In the genomic region with DNA sequence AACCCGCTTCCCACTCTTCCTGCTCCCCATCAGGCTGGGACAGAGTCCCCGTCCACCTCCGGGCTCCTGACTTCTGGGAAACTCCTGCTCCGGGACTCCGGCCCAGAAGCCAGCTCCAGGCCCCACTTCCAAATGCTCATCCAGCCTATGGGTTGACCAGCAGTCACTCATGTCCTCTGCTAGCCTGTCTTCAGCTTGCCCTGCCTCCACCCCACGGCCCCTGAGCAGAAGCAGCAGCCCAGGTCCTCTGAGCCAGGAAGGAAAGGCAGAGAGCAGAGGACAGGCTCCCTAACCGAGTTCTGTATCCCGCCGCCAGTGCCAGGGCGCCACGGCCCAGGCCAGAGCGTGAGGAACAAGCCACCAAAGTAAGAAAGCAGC, we compare ENCODE assay signal across 17 cellular contexts.
DNase-seq lines count a peak whose midpoint lies in the region; TF ChIP-seq lines count a peak whose summit lies in the region.
"Had no signal": no experiment of that assay in that cellular context is flagged by ENCODE, and none has a peak within 500 bp of the region (broad histone marks: within the 10 kb centered on the region; RNA-seq: fewer than 3 reads in every experiment).

No MANE protein-coding gene starts in this region.

- H3K9me3 Mint-ChIP-seq in chondrocyte (ENCODE audit: low read depth) = no peaks in the 10 kb centered on the region
- H3K9me3 Mint-ChIP-seq in mesothelial cell of epicardium = peaks cover 2% of the 10 kb centered on the region
- H3K9me3 Mint-ChIP-seq in type B pancreatic cell = no peaks in the 10 kb centered on the region
- H3K9me3 Mint-ChIP-seq: CD8-positive, alpha-beta T cell had no signal

- DNase-seq in activated effector memory CD4-positive, alpha-beta T cell treated with anti-CD3 and anti-CD28 coated beads, Interleukin-2, amount 50 U/mL, for 16 hours = peak; percentile 50
- DNase-seq in activated effector memory CD4-positive, alpha-beta T cell treated with Interleukin-2 at 50 U/mL for 16 hours = no peak
- DNase-seq in chondrocyte (ENCODE audit: low spot score) (peak; percentile 78), mesothelial cell of epicardium (ENCODE audit: low spot score in 2 of 2, unreplicated experiment in 2 of 2) (no peak), posterior vena cava (ENCODE audit: low spot score) (peak; percentile 80), type B pancreatic cell (ENCODE audit: extremely low spot score, unreplicated experiment) (no peak), NCI-H1694 (lab: John Stamatoyannopoulos, UW) (no peak), occipital lobe (lab: John Stamatoyannopoulos, UW) (no peak)
- DNase-seq: BE2C; CD8-positive, alpha-beta T cell; DMS79 treated with DMSO at 0.1 percent for 48 hours; KG1; NCI-H1436; NCI-H2081; NCI-H510A treated with DMSO at 0.1 percent for 48 hours; NCI-H82; PC-3 had no signal

- H3K4me3 Mint-ChIP-seq in chondrocyte (ENCODE audit: unreplicated experiment) (no peak overlapping the region), mesothelial cell of epicardium (no peak overlapping the region), type B pancreatic cell (no peak overlapping the region)
- H3K4me3 Mint-ChIP-seq: CD8-positive, alpha-beta T cell had no signal

- H3K27me3 Mint-ChIP-seq in chondrocyte (ENCODE audit: low read depth) = peaks cover 7% of the 10 kb centered on the region
- no peaks in the 10 kb centered on the region for H3K27me3 Mint-ChIP-seq in mesothelial cell of epicardium (ENCODE audit: low read depth)
- H3K27me3 Mint-ChIP-seq in type B pancreatic cell = no peaks in the 10 kb centered on the region

- TF ChIP-seq CTCF in chondrocyte (IDR thresholded peaks at IDR 0.05) = no peak
- no peak for TF ChIP-seq CTCF in mesothelial cell of epicardium (IDR thresholded peaks at IDR 0.05; ENCODE audit: unreplicated experiment)
- TF ChIP-seq CTCF in type B pancreatic cell (conservative IDR thresholded peaks at IDR 0.05) = no peak

- H3K4me1 Mint-ChIP-seq in chondrocyte (ENCODE audit: low read depth) (peaks cover 3% of the 10 kb centered on the region), mesothelial cell of epicardium (peaks cover 31% of the 10 kb centered on the region), type B pancreatic cell (ENCODE audit: unreplicated experiment) (peaks cover 20% of the 10 kb centered on the region)

- H3K36me3 Mint-ChIP-seq in chondrocyte (ENCODE audit: low read depth) (no peaks in the 10 kb centered on the region), mesothelial cell of epicardium (no peaks in the 10 kb centered on the region), type B pancreatic cell (no peaks in the 10 kb centered on the region)
- H3K36me3 Mint-ChIP-seq: CD8-positive, alpha-beta T cell had no signal

- no peak overlapping the region for H3K27ac Mint-ChIP-seq in chondrocyte (ENCODE audit: unreplicated experiment)
- peak overlapping the region; percentile 24 for H3K27ac Mint-ChIP-seq in mesothelial cell of epicardium
- H3K27ac Mint-ChIP-seq in type B pancreatic cell = no peak overlapping the region
- H3K27ac Mint-ChIP-seq: CD8-positive, alpha-beta T cell had no signal

- intact Hi-C loops in posterior vena cava (cut with DNase I) = no loop called here

Comparison
In these comparisons a context has a peak if more than half of its experiments do, and no peak if none do; other contexts are left out.
1. DNase-seq: peak in activated effector memory CD4-positive, alpha-beta T cell treated with anti-CD3 and anti-CD28 coated beads, Interleukin-2, amount 50 U/mL, for 16 hours (single experiment), chondrocyte (single experiment) and posterior vena cava (single experiment); none in activated effector memory CD4-positive, alpha-beta T cell treated with Interleukin-2 at 50 U/mL for 16 hours (single experiment), mesothelial cell of epicardium (0 of 2), type B pancreatic cell (single experiment), NCI-H1694 (single experiment) and occipital lobe (single experiment).